ENCODE assay signal across 8 cellular contexts in genomic region chr1:12166834-12167492, GRCh38. TPM values are rescaled to one million over a fixed set of nuclear protein-coding genes. Genes with fewer than 3 reads are reported as not detected.
DNase-seq lines count a peak whose midpoint lies in the region; ATAC-seq and TF ChIP-seq lines count a peak whose summit lies in the region.

Gene TNFRSF1B, plus strand, starts transcription at chr1:12166991. Its CDS starts 101 bp downstream, at chr1:12167092.

- H3K9me3 Mint-ChIP-seq in activated B cell treated with CpG ODN at 0.5 μM for 24 hours, result no peaks in the 10 kb centered on the region

- ATAC-seq in GM18861 (IDR thresholded peaks at IDR 0.05; ENCODE audit: unreplicated experiment) (peak; percentile 35), HG03520 (IDR thresholded peaks at IDR 0.05; ENCODE audit: unreplicated experiment) (peak; percentile 36), activated B cell treated with CpG ODN at 0.5 μM for 24 hours (ENCODE audit: low read depth) (peak; percentile 72), left colon (peak; percentile 84)

- intact Hi-C loops in A673 (cut with micrococcal nuclease; ENCODE audit: unreplicated experiment) (no loop called here), activated B cell treated with CpG ODN at 0.5 μM for 24 hours (cut with micrococcal nuclease) (loop anchor here (1.0 to 2.0 kb wide), 5 partner anchors 10 to 42 kb away; no protein-coding TSS in a partner anchor), left colon (cut with DNase I, micrococcal nuclease) (no loop called here)

- no peaks in the 10 kb centered on the region for H3K9me3 ChIP-seq in A673 (ENCODE audit: low read depth, low read length, poor library complexity, severe bottlenecking)

- H3K4me1 ChIP-seq in A673 (ENCODE audit: insufficient read depth, low read length, poor library complexity, severe bottlenecking), result no peaks in the 10 kb centered on the region

- BruUV-seq in A673 (replicated peaks; lab: Mats Ljungman, UMichigan), result no TSS peak

- no peaks in the 10 kb centered on the region for H3K36me3 ChIP-seq in A673 (ENCODE audit: insufficient read depth, low read length, poor library complexity, severe bottlenecking)

- H3K4me1 Mint-ChIP-seq in activated B cell treated with CpG ODN at 0.5 μM for 24 hours, result peaks cover 71% of the 10 kb centered on the region

- no peaks in the 10 kb centered on the region for H3K27me3 Mint-ChIP-seq in activated B cell treated with CpG ODN at 0.5 μM for 24 hours

- peak within 1 kb of the TSS; percentile 92 for H3K27ac Mint-ChIP-seq in activated B cell treated with CpG ODN at 0.5 μM for 24 hours

- peaks cover 27% of the 10 kb centered on the region for H3K36me3 Mint-ChIP-seq in activated B cell treated with CpG ODN at 0.5 μM for 24 hours (ENCODE audit: low read depth)

- peak within 1 kb of the TSS; percentile 45 for H3K4me3 ChIP-seq in A673 (ENCODE audit: low read depth, low read length, poor library complexity, severe bottlenecking)

- peak within 1 kb of the TSS; percentile 97 for H3K4me3 Mint-ChIP-seq in activated B cell treated with CpG ODN at 0.5 μM for 24 hours

- no peak for TF ChIP-seq CTCF in A673 (conservative IDR thresholded peaks at IDR 0.05; ENCODE audit: low read depth, low read length)
- no peak for TF ChIP-seq CTCF in activated B cell treated with CpG ODN at 0.5 μM for 24 hours (IDR thresholded peaks at IDR 0.05)

- H3K27ac ChIP-seq in A673 (ENCODE audit: low read depth, low read length, poor library complexity, severe bottlenecking) (no peak within 1 kb of the TSS), caudate nucleus (ENCODE audit: low read depth, low read length) (peak within 1 kb of the TSS; percentile 78)

- POLR2A ChIA-PET in A673 (lab: Charles Lee; ENCODE audit: low non-redundant PET) (no interaction called here), activated B cell treated with CpG ODN at 0.5 μM for 24 hours (lab: Charles Lee) (interaction anchor here (0.6 to 10.9 kb wide), 13 partner anchors 8 to 181 kb away, joined by 3 to 187 read pairs (median 5); no protein-coding TSS in a partner anchor)

- peaks cover 35% of the 10 kb centered on the region for H3K27me3 ChIP-seq in A673 (replicated peaks; ENCODE audit: insufficient read depth, low read depth, low read length, poor library complexity)

- CTCF ChIA-PET in A673 (lab: Charles Lee) (no interaction called here), activated B cell treated with CpG ODN at 0.5 μM for 24 hours (lab: Charles Lee) (interaction anchor here (2.2 to 2.4 kb wide), 2 partner anchors 18 to 42 kb away, joined by 6 to 10 read pairs; no protein-coding TSS in a partner anchor)

- DNase-seq in A673 (ENCODE audit: low spot score), result no peak
- peak; percentile 70 for DNase-seq in activated B cell treated with CpG ODN at 0.5 μM for 24 hours
- peak in 1 of 61 donors; percentile 21 for DNase-seq in caudate nucleus (lab: John Stamatoyannopoulos, UW)
- peak; percentile 67 to 85 for DNase-seq in left colon
- DNase-seq in stimulated activated CD4-positive, alpha-beta T cell treated with anti-CD3 and anti-CD28 coated beads, Interleukin-4, amount 100 ng/mL, for 4 hours, result peak; percentile 67 to 77
- DNase-seq in NCI-H526 treated with DMSO at 0.1 percent for 48 hours (lab: John Stamatoyannopoulos, UW), result no peak

RNA-seq across cellular contexts. Expression of gene TNFRSF1B, which starts in this region (rescaled TPM):
- total RNA-seq in A673 (2021), result 0.09 TPM in 1 of 2 replicates, not detected in the other
- total RNA-seq in activated B cell treated with CpG ODN at 0.5 μM for 24 hours, result 89.0 and 98.6 TPM in 2 replicates
- 10 to 100 TPM; 18.6 to 28.3 TPM for total RNA-seq in left colon

Comparison
In these comparisons a context has a peak if more than half of its experiments do, and no peak if none do; other contexts are left out.
1. RNA of gene TNFRSF1B (total RNA-seq): 89.0 to 98.6 TPM in activated B cell treated with CpG ODN at 0.5 μM for 24 hours and 18.6 to 28.3 TPM in left colon; 0.09 TPM in A673; every median in the first group is over 10 times any median in the second.
2. DNase-seq: peak in activated B cell treated with CpG ODN at 0.5 μM for 24 hours (single experiment), left colon (2 of 2) and stimulated activated CD4-positive, alpha-beta T cell treated with anti-CD3 and anti-CD28 coated beads, Interleukin-4, amount 100 ng/mL, for 4 hours (2 of 2); none in A673 (single experiment) and NCI-H526 treated with DMSO at 0.1 percent for 48 hours (single experiment).
3. Peak in every context shown above with its lines, with median percentiles within 50 percentile points of each other: ATAC-seq.